1 cellular context compared by ENCODE assay signal in the genomic region with DNA sequence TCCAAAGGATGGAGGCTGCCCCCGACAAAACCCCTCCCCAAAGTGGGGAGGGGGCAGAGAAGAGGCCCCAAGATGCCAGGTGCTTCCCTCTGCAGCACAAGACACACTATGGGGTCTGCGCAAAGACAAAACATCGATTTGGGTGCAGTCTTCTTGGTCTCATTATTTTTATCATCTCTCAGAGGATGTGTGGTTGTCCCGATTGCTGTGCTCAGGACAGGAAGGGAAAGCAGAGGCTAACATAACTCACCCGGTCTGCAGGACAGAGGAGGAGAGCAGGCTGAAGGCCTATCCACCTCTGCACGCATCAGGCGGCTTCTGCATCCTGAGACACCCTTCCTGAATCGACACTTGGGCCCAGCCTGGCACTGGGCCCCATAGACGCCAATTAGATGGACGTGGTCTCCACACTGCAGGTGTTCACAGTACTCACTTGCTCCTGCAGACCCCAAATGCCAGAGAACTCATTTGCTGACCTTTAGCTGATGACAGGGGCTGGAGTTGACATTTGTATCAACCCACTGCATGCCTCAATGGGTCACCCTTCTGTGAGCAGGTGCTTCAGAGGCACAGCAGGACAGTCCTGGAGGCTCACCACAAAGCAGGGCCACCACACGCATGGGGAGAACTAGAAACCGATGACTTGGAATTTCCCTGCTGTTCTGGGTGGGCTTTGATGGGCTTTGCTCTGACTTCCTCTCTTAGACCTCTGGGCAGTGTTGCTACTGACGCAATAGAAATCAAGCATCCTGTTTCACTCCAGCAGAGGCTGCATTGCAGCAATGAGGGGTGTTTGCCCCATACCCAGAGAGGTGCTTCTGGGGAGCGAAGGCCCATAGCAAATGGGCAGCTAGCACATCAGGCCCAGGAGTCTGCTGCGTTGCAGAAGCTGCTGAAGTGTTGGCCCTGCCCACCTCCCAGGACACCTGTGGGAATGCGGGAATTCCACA.
A peak's percentile ranks its signal among the peaks of the same experiment; 100 is the strongest.
TF ChIP-seq lines count a peak whose summit lies in the region.

No MANE protein-coding gene starts in this region.

TF ChIP-seq in GM12878, 131 proteins besides CTCF, POLR2A, EP300 and RAD21 (continued from another document and continues in another):
- no peak for TF ChIP-seq SUPT20H (IDR thresholded peaks at IDR 0.05; ENCODE audit: borderline replicate concordance, control insufficient read depth, low read depth, low read length)
- peak; percentile 75 for TF ChIP-seq NBN (IDR thresholded peaks at IDR 0.05)
- peak; percentile 88 for TF ChIP-seq CREM (IDR thresholded peaks at IDR 0.05; ENCODE audit: low read depth)
- TF ChIP-seq, protein P1, sequence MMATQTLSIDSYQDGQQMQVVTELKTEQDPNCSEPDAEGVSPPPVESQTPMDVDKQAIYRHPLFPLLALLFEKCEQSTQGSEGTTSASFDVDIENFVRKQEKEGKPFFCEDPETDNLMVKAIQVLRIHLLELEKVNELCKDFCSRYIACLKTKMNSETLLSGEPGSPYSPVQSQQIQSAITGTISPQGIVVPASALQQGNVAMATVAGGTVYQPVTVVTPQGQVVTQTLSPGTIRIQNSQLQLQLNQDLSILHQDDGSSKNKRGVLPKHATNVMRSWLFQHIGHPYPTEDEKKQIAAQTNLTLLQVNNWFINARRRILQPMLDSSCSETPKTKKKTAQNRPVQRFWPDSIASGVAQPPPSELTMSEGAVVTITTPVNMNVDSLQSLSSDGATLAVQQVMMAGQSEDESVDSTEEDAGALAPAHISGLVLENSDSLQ (IDR thresholded peaks at IDR 0.05): peak; percentile 68
- 0 out of 2 replicates have a peak, but pooled peaks have one; percentile 28 for TF ChIP-seq ESRRA (IDR thresholded peaks at IDR 0.05; ENCODE audit: low read length)
- TF ChIP-seq, protein P2, sequence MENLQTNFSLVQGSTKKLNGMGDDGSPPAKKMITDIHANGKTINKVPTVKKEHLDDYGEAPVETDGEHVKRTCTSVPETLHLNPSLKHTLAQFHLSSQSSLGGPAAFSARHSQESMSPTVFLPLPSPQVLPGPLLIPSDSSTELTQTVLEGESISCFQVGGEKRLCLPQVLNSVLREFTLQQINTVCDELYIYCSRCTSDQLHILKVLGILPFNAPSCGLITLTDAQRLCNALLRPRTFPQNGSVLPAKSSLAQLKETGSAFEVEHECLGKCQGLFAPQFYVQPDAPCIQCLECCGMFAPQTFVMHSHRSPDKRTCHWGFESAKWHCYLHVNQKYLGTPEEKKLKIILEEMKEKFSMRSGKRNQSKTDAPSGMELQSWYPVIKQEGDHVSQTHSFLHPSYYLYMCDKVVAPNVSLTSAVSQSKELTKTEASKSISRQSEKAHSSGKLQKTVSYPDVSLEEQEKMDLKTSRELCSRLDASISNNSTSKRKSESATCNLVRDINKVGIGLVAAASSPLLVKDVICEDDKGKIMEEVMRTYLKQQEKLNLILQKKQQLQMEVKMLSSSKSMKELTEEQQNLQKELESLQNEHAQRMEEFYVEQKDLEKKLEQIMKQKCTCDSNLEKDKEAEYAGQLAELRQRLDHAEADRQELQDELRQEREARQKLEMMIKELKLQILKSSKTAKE (IDR thresholded peaks at IDR 0.05; ENCODE audit: low read depth, poor library complexity, severe bottlenecking): peak; percentile 77
- 0 out of 2 replicates have a peak, but pooled peaks have one; percentile 17 for TF ChIP-seq CHD1 (IDR thresholded peaks at IDR 0.05; ENCODE audit: low read depth, low read length)
- TF ChIP-seq BCL11A (IDR thresholded peaks at IDR 0.05; ENCODE audit: low read depth, low read length): peak; percentile 93
- no peak; the same call in 1 of the 2 replicates for TF ChIP-seq TBL1XR1 (IDR thresholded peaks at IDR 0.05; ENCODE audit: low read depth, low read length)
- TF ChIP-seq EED (IDR thresholded peaks at IDR 0.05; ENCODE audit: low read depth): peak; percentile 95
- TF ChIP-seq STAT3 (IDR thresholded peaks at IDR 0.05; ENCODE audit: low read depth, low read length): no peak
- peak; percentile 85; the same call in 1 of the 2 replicates for TF ChIP-seq WRNIP1 (IDR thresholded peaks at IDR 0.05; ENCODE audit: borderline replicate concordance, low read depth, low read length)
- TF ChIP-seq RCOR1 (conservative IDR thresholded peaks at IDR 0.05; ENCODE audit: low read depth, low read length): no peak
- TF ChIP-seq, protein P3, sequence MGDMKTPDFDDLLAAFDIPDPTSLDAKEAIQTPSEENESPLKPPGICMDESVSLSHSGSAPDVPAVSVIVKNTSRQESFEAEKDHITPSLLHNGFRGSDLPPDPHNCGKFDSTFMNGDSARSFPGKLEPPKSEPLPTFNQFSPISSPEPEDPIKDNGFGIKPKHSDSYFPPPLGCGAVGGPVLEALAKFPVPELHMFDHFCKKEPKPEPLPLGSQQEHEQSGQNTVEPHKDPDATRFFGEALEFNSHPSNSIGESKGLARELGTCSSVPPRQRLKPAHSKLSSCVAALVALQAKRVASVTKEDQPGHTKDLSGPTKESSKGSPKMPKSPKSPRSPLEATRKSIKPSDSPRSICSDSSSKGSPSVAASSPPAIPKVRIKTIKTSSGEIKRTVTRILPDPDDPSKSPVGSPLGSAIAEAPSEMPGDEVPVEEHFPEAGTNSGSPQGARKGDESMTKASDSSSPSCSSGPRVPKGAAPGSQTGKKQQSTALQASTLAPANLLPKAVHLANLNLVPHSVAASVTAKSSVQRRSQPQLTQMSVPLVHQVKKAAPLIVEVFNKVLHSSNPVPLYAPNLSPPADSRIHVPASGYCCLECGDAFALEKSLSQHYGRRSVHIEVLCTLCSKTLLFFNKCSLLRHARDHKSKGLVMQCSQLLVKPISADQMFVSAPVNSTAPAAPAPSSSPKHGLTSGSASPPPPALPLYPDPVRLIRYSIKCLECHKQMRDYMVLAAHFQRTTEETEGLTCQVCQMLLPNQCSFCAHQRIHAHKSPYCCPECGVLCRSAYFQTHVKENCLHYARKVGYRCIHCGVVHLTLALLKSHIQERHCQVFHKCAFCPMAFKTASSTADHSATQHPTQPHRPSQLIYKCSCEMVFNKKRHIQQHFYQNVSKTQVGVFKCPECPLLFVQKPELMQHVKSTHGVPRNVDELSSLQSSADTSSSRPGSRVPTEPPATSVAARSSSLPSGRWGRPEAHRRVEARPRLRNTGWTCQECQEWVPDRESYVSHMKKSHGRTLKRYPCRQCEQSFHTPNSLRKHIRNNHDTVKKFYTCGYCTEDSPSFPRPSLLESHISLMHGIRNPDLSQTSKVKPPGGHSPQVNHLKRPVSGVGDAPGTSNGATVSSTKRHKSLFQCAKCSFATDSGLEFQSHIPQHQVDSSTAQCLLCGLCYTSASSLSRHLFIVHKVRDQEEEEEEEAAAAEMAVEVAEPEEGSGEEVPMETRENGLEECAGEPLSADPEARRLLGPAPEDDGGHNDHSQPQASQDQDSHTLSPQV (IDR thresholded peaks at IDR 0.05): peak; percentile 88
- TF ChIP-seq, protein P4, sequence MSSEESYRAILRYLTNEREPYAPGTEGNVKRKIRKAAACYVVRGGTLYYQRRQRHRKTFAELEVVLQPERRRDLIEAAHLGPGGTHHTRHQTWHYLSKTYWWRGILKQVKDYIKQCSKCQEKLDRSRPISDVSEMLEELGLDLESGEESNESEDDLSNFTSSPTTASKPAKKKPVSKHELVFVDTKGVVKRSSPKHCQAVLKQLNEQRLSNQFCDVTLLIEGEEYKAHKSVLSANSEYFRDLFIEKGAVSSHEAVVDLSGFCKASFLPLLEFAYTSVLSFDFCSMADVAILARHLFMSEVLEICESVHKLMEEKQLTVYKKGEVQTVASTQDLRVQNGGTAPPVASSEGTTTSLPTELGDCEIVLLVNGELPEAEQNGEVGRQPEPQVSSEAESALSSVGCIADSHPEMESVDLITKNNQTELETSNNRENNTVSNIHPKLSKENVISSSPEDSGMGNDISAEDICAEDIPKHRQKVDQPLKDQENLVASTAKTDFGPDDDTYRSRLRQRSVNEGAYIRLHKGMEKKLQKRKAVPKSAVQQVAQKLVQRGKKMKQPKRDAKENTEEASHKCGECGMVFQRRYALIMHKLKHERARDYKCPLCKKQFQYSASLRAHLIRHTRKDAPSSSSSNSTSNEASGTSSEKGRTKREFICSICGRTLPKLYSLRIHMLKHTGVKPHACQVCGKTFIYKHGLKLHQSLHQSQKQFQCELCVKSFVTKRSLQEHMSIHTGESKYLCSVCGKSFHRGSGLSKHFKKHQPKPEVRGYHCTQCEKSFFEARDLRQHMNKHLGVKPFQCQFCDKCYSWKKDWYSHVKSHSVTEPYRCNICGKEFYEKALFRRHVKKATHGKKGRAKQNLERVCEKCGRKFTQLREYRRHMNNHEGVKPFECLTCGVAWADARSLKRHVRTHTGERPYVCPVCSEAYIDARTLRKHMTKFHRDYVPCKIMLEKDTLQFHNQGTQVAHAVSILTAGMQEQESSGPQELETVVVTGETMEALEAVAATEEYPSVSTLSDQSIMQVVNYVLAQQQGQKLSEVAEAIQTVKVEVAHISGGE (CRISPR knock-in tag; IDR thresholded peaks at IDR 0.05): no peak
- TF ChIP-seq CEBPB (IDR thresholded peaks at IDR 0.05; ENCODE audit: borderline replicate concordance in 1 of 2, low read depth in 2 of 2, low read length in 2 of 2): peak in 1 of 2 experiments; percentile 80; a peak in 2 of 4 replicates
- TF ChIP-seq, protein P5, sequence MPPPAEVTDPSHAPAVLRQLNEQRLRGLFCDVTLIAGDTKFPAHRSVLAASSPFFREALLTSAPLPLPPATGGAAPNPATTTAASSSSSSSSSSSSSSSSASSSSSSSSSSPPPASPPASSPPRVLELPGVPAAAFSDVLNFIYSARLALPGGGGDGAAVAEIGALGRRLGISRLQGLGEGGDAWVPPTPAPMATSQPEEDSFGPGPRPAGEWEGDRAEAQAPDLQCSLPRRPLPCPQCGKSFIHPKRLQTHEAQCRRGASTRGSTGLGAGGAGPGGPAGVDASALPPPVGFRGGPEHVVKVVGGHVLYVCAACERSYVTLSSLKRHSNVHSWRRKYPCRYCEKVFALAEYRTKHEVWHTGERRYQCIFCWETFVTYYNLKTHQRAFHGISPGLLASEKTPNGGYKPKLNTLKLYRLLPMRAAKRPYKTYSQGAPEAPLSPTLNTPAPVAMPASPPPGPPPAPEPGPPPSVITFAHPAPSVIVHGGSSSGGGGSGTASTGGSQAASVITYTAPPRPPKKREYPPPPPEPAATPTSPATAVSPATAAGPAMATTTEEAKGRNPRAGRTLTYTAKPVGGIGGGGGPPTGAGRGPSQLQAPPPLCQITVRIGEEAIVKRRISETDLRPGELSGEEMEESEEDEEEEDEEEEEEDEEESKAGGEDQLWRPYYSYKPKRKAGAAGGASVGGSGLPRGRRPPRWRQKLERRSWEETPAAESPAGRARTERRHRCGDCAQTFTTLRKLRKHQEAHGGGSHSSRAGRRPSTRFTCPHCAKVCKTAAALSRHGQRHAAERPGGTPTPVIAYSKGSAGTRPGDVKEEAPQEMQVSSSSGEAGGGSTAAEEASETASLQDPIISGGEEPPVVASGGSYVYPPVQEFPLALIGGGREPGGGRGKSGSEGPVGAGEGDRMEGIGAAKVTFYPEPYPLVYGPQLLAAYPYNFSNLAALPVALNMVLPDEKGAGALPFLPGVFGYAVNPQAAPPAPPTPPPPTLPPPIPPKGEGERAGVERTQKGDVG (CRISPR knock-in tag; IDR thresholded peaks at IDR 0.05): 0 out of 2 replicates have a peak, but pooled peaks have one; percentile 10
- peak; percentile 9; the same call in 1 of the 2 replicates for TF ChIP-seq RAD51 (IDR thresholded peaks at IDR 0.05)
- TF ChIP-seq IRF4 (IDR thresholded peaks at IDR 0.05; ENCODE audit: low read depth, low read length): 0 out of 2 replicates have a peak, but pooled peaks have one; percentile 39
- TF ChIP-seq KAT2A (conservative IDR thresholded peaks at IDR 0.05; ENCODE audit: control insufficient read depth, low read depth, low read length): no peak
- TF ChIP-seq, protein P6, sequence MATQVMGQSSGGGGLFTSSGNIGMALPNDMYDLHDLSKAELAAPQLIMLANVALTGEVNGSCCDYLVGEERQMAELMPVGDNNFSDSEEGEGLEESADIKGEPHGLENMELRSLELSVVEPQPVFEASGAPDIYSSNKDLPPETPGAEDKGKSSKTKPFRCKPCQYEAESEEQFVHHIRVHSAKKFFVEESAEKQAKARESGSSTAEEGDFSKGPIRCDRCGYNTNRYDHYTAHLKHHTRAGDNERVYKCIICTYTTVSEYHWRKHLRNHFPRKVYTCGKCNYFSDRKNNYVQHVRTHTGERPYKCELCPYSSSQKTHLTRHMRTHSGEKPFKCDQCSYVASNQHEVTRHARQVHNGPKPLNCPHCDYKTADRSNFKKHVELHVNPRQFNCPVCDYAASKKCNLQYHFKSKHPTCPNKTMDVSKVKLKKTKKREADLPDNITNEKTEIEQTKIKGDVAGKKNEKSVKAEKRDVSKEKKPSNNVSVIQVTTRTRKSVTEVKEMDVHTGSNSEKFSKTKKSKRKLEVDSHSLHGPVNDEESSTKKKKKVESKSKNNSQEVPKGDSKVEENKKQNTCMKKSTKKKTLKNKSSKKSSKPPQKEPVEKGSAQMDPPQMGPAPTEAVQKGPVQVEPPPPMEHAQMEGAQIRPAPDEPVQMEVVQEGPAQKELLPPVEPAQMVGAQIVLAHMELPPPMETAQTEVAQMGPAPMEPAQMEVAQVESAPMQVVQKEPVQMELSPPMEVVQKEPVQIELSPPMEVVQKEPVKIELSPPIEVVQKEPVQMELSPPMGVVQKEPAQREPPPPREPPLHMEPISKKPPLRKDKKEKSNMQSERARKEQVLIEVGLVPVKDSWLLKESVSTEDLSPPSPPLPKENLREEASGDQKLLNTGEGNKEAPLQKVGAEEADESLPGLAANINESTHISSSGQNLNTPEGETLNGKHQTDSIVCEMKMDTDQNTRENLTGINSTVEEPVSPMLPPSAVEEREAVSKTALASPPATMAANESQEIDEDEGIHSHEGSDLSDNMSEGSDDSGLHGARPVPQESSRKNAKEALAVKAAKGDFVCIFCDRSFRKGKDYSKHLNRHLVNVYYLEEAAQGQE (IDR thresholded peaks at IDR 0.05; ENCODE audit: low read depth, low read length): no peak
- peak; percentile 70 for TF ChIP-seq MEF2B (IDR thresholded peaks at IDR 0.05; ENCODE audit: partially characterized antibody, poor library complexity, severe bottlenecking)
- TF ChIP-seq STAT1 (conservative IDR thresholded peaks at IDR 0.05): 0 out of 2 replicates have a peak, but pooled peaks have one; percentile 46
- no peak for TF ChIP-seq NFIC (IDR thresholded peaks at IDR 0.05; ENCODE audit: low read depth, low read length)
- TF ChIP-seq DPF2 (IDR thresholded peaks at IDR 0.05): peak; percentile 93
- TF ChIP-seq, protein P7, sequence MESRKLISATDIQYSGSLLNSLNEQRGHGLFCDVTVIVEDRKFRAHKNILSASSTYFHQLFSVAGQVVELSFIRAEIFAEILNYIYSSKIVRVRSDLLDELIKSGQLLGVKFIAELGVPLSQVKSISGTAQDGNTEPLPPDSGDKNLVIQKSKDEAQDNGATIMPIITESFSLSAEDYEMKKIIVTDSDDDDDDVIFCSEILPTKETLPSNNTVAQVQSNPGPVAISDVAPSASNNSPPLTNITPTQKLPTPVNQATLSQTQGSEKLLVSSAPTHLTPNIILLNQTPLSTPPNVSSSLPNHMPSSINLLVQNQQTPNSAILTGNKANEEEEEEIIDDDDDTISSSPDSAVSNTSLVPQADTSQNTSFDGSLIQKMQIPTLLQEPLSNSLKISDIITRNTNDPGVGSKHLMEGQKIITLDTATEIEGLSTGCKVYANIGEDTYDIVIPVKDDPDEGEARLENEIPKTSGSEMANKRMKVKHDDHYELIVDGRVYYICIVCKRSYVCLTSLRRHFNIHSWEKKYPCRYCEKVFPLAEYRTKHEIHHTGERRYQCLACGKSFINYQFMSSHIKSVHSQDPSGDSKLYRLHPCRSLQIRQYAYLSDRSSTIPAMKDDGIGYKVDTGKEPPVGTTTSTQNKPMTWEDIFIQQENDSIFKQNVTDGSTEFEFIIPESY (IDR thresholded peaks at IDR 0.05): no peak
- peak; percentile 39; the same call in 1 of the 2 replicates for TF ChIP-seq HDGF (IDR thresholded peaks at IDR 0.05)
